Comparison of ENCODE assay signal across 24 cellular contexts in genomic region chr6:112198582-112198981, GRCh38. TPM values are rescaled to one million over a fixed set of nuclear protein-coding genes. Genes with fewer than 3 reads are reported as not detected.
"Had no signal": no experiment of that assay in that cellular context is flagged by ENCODE, and none has a peak within 500 bp of the region (broad histone marks: within the 10 kb centered on the region; RNA-seq: fewer than 3 reads in every experiment).

No MANE protein-coding gene starts in this region.

- H3K9me3 Mint-ChIP-seq: activated CD4-positive, alpha-beta memory T cell treated with anti-CD3 and anti-CD28 coated beads, Interleukin-2, amount 10 ng/mL, durations not matched to agents 7 days and 5 days; activated CD4-positive, alpha-beta T cell treated with anti-CD3 and anti-CD28 coated beads, Interleukin-2, amount 10 ng/mL, durations not matched to agents 7 days and 5 days; activated naive CD8-positive, alpha-beta T cell treated with anti-CD3 and anti-CD28 coated beads, Interleukin-2, amount 50 U/mL, for 24 hours; activated T-helper 17 cell treated with anti-CD3 and anti-CD28 coated beads, Interleukin-2, amount 50 U/mL, for 72 hours had no signal

- H3K36me3 Mint-ChIP-seq: natural killer cell treated with Interleukin-12 subunit alpha and Interleukin-12 subunit beta and Interleukin-15 and Interleukin-18, amount 100 ng/mL, for 72 hours had no signal

- H3K4me1 Mint-ChIP-seq: activated CD4-positive, alpha-beta memory T cell treated with anti-CD3 and anti-CD28 coated beads, Interleukin-2, amount 10 ng/mL, durations not matched to agents 7 days and 5 days; activated CD4-positive, alpha-beta T cell treated with anti-CD3 and anti-CD28 coated beads, Interleukin-2, amount 10 ng/mL, durations not matched to agents 7 days and 5 days; activated naive CD8-positive, alpha-beta T cell treated with anti-CD3 and anti-CD28 coated beads, Interleukin-2, amount 50 U/mL, for 24 hours; activated T-helper 17 cell treated with anti-CD3 and anti-CD28 coated beads, Interleukin-2, amount 50 U/mL, for 72 hours; T-helper 17 cell had no signal

- DNase-seq: activated CD4-positive, alpha-beta memory T cell treated with anti-CD3 and anti-CD28 coated beads, Interleukin-2, amount 10 ng/mL, durations not matched to agents 7 days and 5 days; activated CD4-positive, alpha-beta T cell treated with anti-CD3 and anti-CD28 coated beads, Interleukin-2, amount 10 ng/mL, durations not matched to agents 7 days and 5 days; activated CD4-positive, CD25-positive, alpha-beta regulatory T cell treated with anti-CD3 and anti-CD28 coated beads, Interleukin-2, amount 50 U/mL, for 72 hours; activated CD8-positive, alpha-beta memory T cell treated with anti-CD3 and anti-CD28 coated beads, Interleukin-2, amount 50 U/mL, for 48 hours; activated gamma-delta T cell treated with Interleukin-2 at 50 U/mL for 16 hours; activated naive CD4-positive, alpha-beta T cell treated with anti-CD3 and anti-CD28 coated beads, Interleukin-2, amount 50 U/mL, for 16 hours; activated naive CD8-positive, alpha-beta T cell treated with anti-CD3 and anti-CD28 coated beads, Interleukin-2, amount 50 U/mL, for 24 hours; activated T-cell treated with anti-CD3 and anti-CD28 coated beads, Interleukin-2, amount 50 U/mL, for 24 hours; amygdala; effector CD8-positive, alpha-beta T cell; gastrocnemius medialis; hypothalamus; right cardiac atrium; spleen; stimulated activated naive CD4-positive, alpha-beta T cell; T-helper 17 cell; T1000; trophoblast cell; uterus had no signal

- H3K4me3 Mint-ChIP-seq: activated CD4-positive, alpha-beta memory T cell treated with anti-CD3 and anti-CD28 coated beads, Interleukin-2, amount 10 ng/mL, durations not matched to agents 7 days and 5 days; activated CD4-positive, alpha-beta T cell treated with anti-CD3 and anti-CD28 coated beads, Interleukin-2, amount 10 ng/mL, durations not matched to agents 7 days and 5 days; activated naive CD8-positive, alpha-beta T cell treated with anti-CD3 and anti-CD28 coated beads, Interleukin-2, amount 50 U/mL, for 24 hours; activated T-cell treated with anti-CD3 and anti-CD28 coated beads, Interleukin-2, amount 50 U/mL, for 24 hours; activated T-helper 17 cell treated with anti-CD3 and anti-CD28 coated beads, Interleukin-2, amount 50 U/mL, for 72 hours; natural killer cell treated with Interleukin-12 subunit alpha and Interleukin-12 subunit beta and Interleukin-15 and Interleukin-18, amount 100 ng/mL, for 72 hours; T-helper 17 cell had no signal

- H3K27ac Mint-ChIP-seq: activated CD4-positive, alpha-beta memory T cell treated with anti-CD3 and anti-CD28 coated beads, Interleukin-2, amount 10 ng/mL, durations not matched to agents 7 days and 5 days; activated CD4-positive, alpha-beta T cell treated with anti-CD3 and anti-CD28 coated beads, Interleukin-2, amount 10 ng/mL, durations not matched to agents 7 days and 5 days; activated naive CD8-positive, alpha-beta T cell treated with anti-CD3 and anti-CD28 coated beads, Interleukin-2, amount 50 U/mL, for 24 hours; activated T-cell treated with anti-CD3 and anti-CD28 coated beads, Interleukin-2, amount 50 U/mL, for 24 hours; activated T-helper 17 cell treated with anti-CD3 and anti-CD28 coated beads, Interleukin-2, amount 50 U/mL, for 72 hours; natural killer cell treated with Interleukin-12 subunit alpha and Interleukin-12 subunit beta and Interleukin-15 and Interleukin-18, amount 100 ng/mL, for 72 hours; T-helper 17 cell had no signal

- H3K4me3 ChIP-seq: breast epithelium, gastrocnemius medialis, lung, spleen, thoracic aorta, uterus had no signal

- H3K27ac ChIP-seq: breast epithelium, spleen, thoracic aorta had no signal

- H3K36me3 ChIP-seq: breast epithelium, gastrocnemius medialis, spleen, thoracic aorta, uterus had no signal

- H3K27me3 ChIP-seq: breast epithelium, gastrocnemius medialis, uterus had no signal

- ATAC-seq: activated naive CD8-positive, alpha-beta T cell treated with anti-CD3 and anti-CD28 coated beads, Interleukin-2, amount 50 U/mL, for 24 hours; activated T-helper 17 cell treated with anti-CD3 and anti-CD28 coated beads, Interleukin-2, amount 50 U/mL, for 72 hours; gastrocnemius medialis; natural killer cell treated with Interleukin-12 subunit alpha and Interleukin-12 subunit beta and Interleukin-15 and Interleukin-18, amount 100 ng/mL, for 72 hours; T-helper 17 cell had no signal

- H3K4me1 ChIP-seq: breast epithelium, gastrocnemius medialis, spleen, uterus had no signal

- H3K9me3 ChIP-seq: breast epithelium, gastrocnemius medialis, thoracic aorta, uterus had no signal

RNA-seq across cellular contexts. Expression of gene LAMA4, which starts 55.8 kb away (rescaled TPM):
- total RNA-seq: activated CD4-positive, alpha-beta memory T cell treated with anti-CD3 and anti-CD28 coated beads, Interleukin-2, amount 10 ng/mL, durations not matched to agents 7 days and 5 days; activated CD4-positive, alpha-beta T cell treated with anti-CD3 and anti-CD28 coated beads, Interleukin-2, amount 10 ng/mL, durations not matched to agents 7 days and 5 days; activated T-helper 17 cell treated with anti-CD3 and anti-CD28 coated beads, Interleukin-2, amount 50 U/mL, for 72 hours; natural killer cell treated with Interleukin-12 subunit alpha and Interleukin-12 subunit beta and Interleukin-15 and Interleukin-18, amount 100 ng/mL, for 72 hours; T-helper 17 cell had no signal
